ENCODE assay signal across 1 cellular context in genomic region chr20:5127204-5127858, GRCh38.
TF ChIP-seq lines count a peak whose summit lies in the region.

No MANE protein-coding gene starts in this region.

TF ChIP-seq in HepG2, 621 proteins besides CTCF, POLR2A, EP300 and RAD21 (continued from another document and continues in another):
- TF ChIP-seq ZNF274 (CRISPR knock-in tag; IDR thresholded peaks at IDR 0.05), result no peak; the same call in none of the 2 replicates
- TF ChIP-seq ZBTB4 (CRISPR knock-in tag; IDR thresholded peaks at IDR 0.05; ENCODE audit: borderline replicate concordance), result no peak; the same call in 1 of the 2 replicates
- peak; percentile 58; the same call in 1 of the 2 replicates for TF ChIP-seq ZNF605 (CRISPR knock-in tag; IDR thresholded peaks at IDR 0.05)
- no peak for TF ChIP-seq ZBTB46 (CRISPR knock-in tag; IDR thresholded peaks at IDR 0.05; ENCODE audit: borderline replicate concordance)
- TF ChIP-seq KAT8 (CRISPR knock-in tag; IDR thresholded peaks at IDR 0.05), result no peak
- no peak for TF ChIP-seq NBN (conservative IDR thresholded peaks at IDR 0.05)
- TF ChIP-seq IRF1 (CRISPR knock-in tag; IDR thresholded peaks at IDR 0.05; ENCODE audit: low read depth), result peak; percentile 77
- TF ChIP-seq ZNF841 (CRISPR knock-in tag; IDR thresholded peaks at IDR 0.05; ENCODE audit: borderline replicate concordance), result no peak
- TF ChIP-seq HDAC6 (IDR thresholded peaks at IDR 0.05; ENCODE audit: low read depth, low read length), result 0 out of 2 replicates have a peak, but pooled peaks have one; percentile 75
- no peak for TF ChIP-seq CSRNP2 (CRISPR knock-in tag; conservative IDR thresholded peaks at IDR 0.05; ENCODE audit: low read depth)
- no peak for TF ChIP-seq SIX1 (CRISPR knock-in tag; IDR thresholded peaks at IDR 0.05; ENCODE audit: borderline replicate concordance)
- TF ChIP-seq E2F2 (CRISPR knock-in tag; IDR thresholded peaks at IDR 0.05; ENCODE audit: borderline replicate concordance), result no peak
- no peak for TF ChIP-seq ZNF207 (IDR thresholded peaks at IDR 0.05; ENCODE audit: borderline replicate concordance)
- TF ChIP-seq ZNF768 (CRISPR knock-in tag; IDR thresholded peaks at IDR 0.05), result no peak
- no peak for TF ChIP-seq KMT2B (CRISPR knock-in tag; IDR thresholded peaks at IDR 0.05)
- no peak for TF ChIP-seq HMGA1 (CRISPR knock-in tag; conservative IDR thresholded peaks at IDR 0.05)
- no peak for TF ChIP-seq GRHL1 (CRISPR knock-in tag; conservative IDR thresholded peaks at IDR 0.05)
- TF ChIP-seq ZBED4 (CRISPR knock-in tag; IDR thresholded peaks at IDR 0.05; ENCODE audit: borderline replicate concordance), result no peak
- TF ChIP-seq EED (CRISPR knock-in tag; IDR thresholded peaks at IDR 0.05), result peak; percentile 37; the same call in 1 of the 2 replicates
- no peak for TF ChIP-seq ZNF780A (CRISPR knock-in tag; IDR thresholded peaks at IDR 0.05)
- no peak for TF ChIP-seq ZFP36 (IDR thresholded peaks at IDR 0.05; ENCODE audit: borderline replicate concordance, low read depth, low read length, partially characterized antibody)
- no peak; the same call in 1 of the 2 replicates for TF ChIP-seq THAP8 (CRISPR knock-in tag; IDR thresholded peaks at IDR 0.05; ENCODE audit: borderline replicate concordance)
- no peak for TF ChIP-seq NFE2 (CRISPR knock-in tag; IDR thresholded peaks at IDR 0.05)
- no peak for TF ChIP-seq ZNF639 (CRISPR knock-in tag; conservative IDR thresholded peaks at IDR 0.05)
- no peak for TF ChIP-seq ZNF441 (CRISPR knock-in tag; IDR thresholded peaks at IDR 0.05; ENCODE audit: borderline replicate concordance)
- no peak for TF ChIP-seq EZH2 (conservative IDR thresholded peaks at IDR 0.05; ENCODE audit: low read depth, low read length)
- TF ChIP-seq ZNF281 (CRISPR knock-in tag; IDR thresholded peaks at IDR 0.05; ENCODE audit: borderline replicate concordance), result no peak; the same call in 1 of the 2 replicates
- no peak for TF ChIP-seq TOPORS (CRISPR knock-in tag; IDR thresholded peaks at IDR 0.05)
- TF ChIP-seq ZBTB25 (CRISPR knock-in tag; IDR thresholded peaks at IDR 0.05), result no peak
- TF ChIP-seq ZNF510 (CRISPR knock-in tag; IDR thresholded peaks at IDR 0.05; ENCODE audit: low read depth), result no peak
- peak; percentile 41; the same call in 1 of the 2 replicates for TF ChIP-seq ZNF446 (CRISPR knock-in tag; IDR thresholded peaks at IDR 0.05)
- no peak for TF ChIP-seq ZNF761 (CRISPR knock-in tag; conservative IDR thresholded peaks at IDR 0.05)
- TF ChIP-seq NFKB2 (CRISPR knock-in tag; IDR thresholded peaks at IDR 0.05; ENCODE audit: borderline replicate concordance), result no peak
- no peak for TF ChIP-seq STAT5B (CRISPR knock-in tag; IDR thresholded peaks at IDR 0.05)
- TF ChIP-seq ZNF816 (CRISPR knock-in tag; IDR thresholded peaks at IDR 0.05; ENCODE audit: borderline replicate concordance), result no peak
